1 cellular context compared by ENCODE assay signal in genomic region chr6:3026811-3027626, GRCh38.
TF ChIP-seq lines count a peak whose summit lies in the region.

No MANE protein-coding gene starts in this region.

TF ChIP-seq in HepG2, 621 proteins besides CTCF, POLR2A, EP300 and RAD21:
- TF ChIP-seq GTF3A (CRISPR knock-in tag; conservative IDR thresholded peaks at IDR 0.05) (no peak), ZBTB38 (CRISPR knock-in tag; IDR thresholded peaks at IDR 0.05) (no peak), FOXP4 (CRISPR knock-in tag; IDR thresholded peaks at IDR 0.05) (no peak), ATF1 (CRISPR knock-in tag; IDR thresholded peaks at IDR 0.05) (no peak), AHR (CRISPR knock-in tag; IDR thresholded peaks at IDR 0.05) (no peak), ZNF670 (CRISPR knock-in tag; IDR thresholded peaks at IDR 0.05; ENCODE audit: borderline replicate concordance) (no peak), NBN (conservative IDR thresholded peaks at IDR 0.05) (no peak), ZNF468 (CRISPR knock-in tag; IDR thresholded peaks at IDR 0.05) (no peak), ZNF503 (CRISPR knock-in tag; IDR thresholded peaks at IDR 0.05) (no peak), ZNF878 (CRISPR knock-in tag; IDR thresholded peaks at IDR 0.05) (no peak), KAT8 (CRISPR knock-in tag; IDR thresholded peaks at IDR 0.05) (no peak), MXD3 (CRISPR knock-in tag; IDR thresholded peaks at IDR 0.05) (no peak), BRCA1 (CRISPR knock-in tag; IDR thresholded peaks at IDR 0.05) (no peak)
